8 cellular contexts compared by ENCODE assay signal in the genomic region with DNA sequence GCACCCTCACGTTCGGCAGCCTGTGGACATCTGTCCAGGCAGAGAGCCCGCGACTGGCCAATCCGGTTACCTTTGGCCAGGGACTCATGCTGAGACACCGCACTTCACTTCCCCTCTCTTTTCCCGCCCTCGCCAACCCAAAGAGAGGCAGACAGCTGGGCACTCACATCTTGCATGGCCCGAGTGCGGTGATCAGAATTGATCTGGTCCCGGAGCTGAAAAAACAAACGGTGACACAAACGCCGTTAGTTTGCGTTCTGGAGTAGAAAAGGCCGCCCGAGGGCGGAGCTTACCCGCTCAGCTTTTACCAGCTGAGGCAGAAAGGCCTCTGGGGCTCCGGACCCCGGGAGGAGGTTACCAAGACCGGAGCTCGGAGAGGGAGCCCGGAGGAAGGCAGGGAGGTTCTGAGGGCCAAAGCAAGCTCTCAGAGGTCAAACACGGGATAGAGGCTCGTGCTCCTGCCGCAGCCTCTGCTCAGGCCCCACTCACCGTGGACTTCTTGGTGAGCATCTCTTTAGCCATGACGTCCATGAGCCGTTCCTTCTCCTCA. TPM values are rescaled to one million over a fixed set of nuclear protein-coding genes. Genes with fewer than 3 reads are reported as not detected.
DNase-seq lines count a peak whose midpoint lies in the region; TF ChIP-seq lines count a peak whose summit lies in the region.

No MANE protein-coding gene starts in this region.

- peak overlapping the region; percentile 10 for H4K12ac ChIP-seq in trophoblast cell (ENCODE audit: low read depth, low read length)

- H3K36me3 ChIP-seq in HEK293 (ENCODE audit: control insufficient read depth in 2 of 2, insufficient read depth in 1 of 2, low read length in 2 of 2) (peaks cover 25 to 41% of the 10 kb centered on the region in 2 experiments), trophoblast cell (ENCODE audit: control insufficient read depth in 1 of 2, insufficient read depth in 2 of 2, low read length in 2 of 2) (peaks cover 16 to 29% of the 10 kb centered on the region in 2 experiments)

- POLR2A ChIA-PET in HEK293 (lab: Yijun Ruan, JAX), result interaction anchor here (1.3 to 2.2 kb wide), 3 partner anchors 11 to 24 kb away, joined by 3 to 9 read pairs (median 9); a partner anchor contains a TSS

- WGBS in trophoblast cell (ENCODE audit: extremely low coverage, insufficient coverage, insufficient read length), result no CpG with 5 or more reads among the region's 30 CpGs

- peak overlapping the region; percentile 2 for H2BK120ac ChIP-seq in trophoblast cell (ENCODE audit: insufficient read depth, low read length, poor library complexity)

- H3K4ac ChIP-seq in trophoblast cell (ENCODE audit: low read depth, low read length), result peak overlapping the region; percentile 9

- CTCF ChIA-PET in HEK293 (lab: Yijun Ruan, JAX), result interaction anchor here (0.6 to 3.6 kb wide), 14 partner anchors 10 to 870 kb away, joined by 3 to 21 read pairs (median 4); a partner anchor contains a TSS

- peak overlapping the region; percentile 92 for H3K4me2 ChIP-seq in trophoblast cell (ENCODE audit: low read length)

- peaks cover 7% of the 10 kb centered on the region for H3K79me1 ChIP-seq in trophoblast cell (ENCODE audit: low read length)

- H3K4me3 ChIP-seq in HEK293 (ENCODE audit: low read depth, low read length), result peak overlapping the region; percentile 76
- H3K4me3 ChIP-seq in trophoblast cell (ENCODE audit: low read depth, low read length), result peak overlapping the region; percentile 93

- DNase-seq in NCI-H1417 (lab: John Stamatoyannopoulos, UW) (peak; percentile 51 to 74 (median 59)), NCI-H1417 treated with DMSO at 0.1 percent for 48 hours (lab: John Stamatoyannopoulos, UW) (no peak), NCI-H2029 (lab: John Stamatoyannopoulos, UW) (peak; percentile 80), germinal center (ENCODE audit: low spot score) (peak; percentile 53), trophoblast cell (peak in 1 of 2 donors; percentile 50), NCI-H1048 (lab: John Stamatoyannopoulos, UW) (no peak)
- peak; percentile 21 for DNase-seq in activated effector memory CD4-positive, alpha-beta T cell treated with Interleukin-2 at 50 U/mL for 16 hours

- H2BK12ac ChIP-seq in trophoblast cell (ENCODE audit: low read length), result no peak overlapping the region

- peak overlapping the region; percentile 2 for H2AFZ ChIP-seq in trophoblast cell (ENCODE audit: insufficient read depth, low read length, poor library complexity)

- H3K23ac ChIP-seq in trophoblast cell (ENCODE audit: low read length), result no peak overlapping the region

- TF ChIP-seq CTCF in HEK293 (tag by site-specific recombination; IDR thresholded peaks at IDR 0.05), result no peak

- H3K4me1 ChIP-seq in HEK293 (ENCODE audit: control insufficient read depth, insufficient read depth, low read length) (peaks cover 3% of the 10 kb centered on the region; the same call in 1 of the 2 replicates), trophoblast cell (ENCODE audit: control insufficient read depth in 1 of 2, insufficient read depth in 2 of 2, low read length in 2 of 2) (peaks cover 2 to 3% of the 10 kb centered on the region in 2 experiments)

- peaks cover 4% of the 10 kb centered on the region for H3K79me2 ChIP-seq in trophoblast cell (ENCODE audit: control insufficient read depth, insufficient read depth, low read length, poor library complexity)

- H3K27ac ChIP-seq in HEK293 (ENCODE audit: extremely low read depth, low read depth, low read length) (peak overlapping the region; percentile 46; the same call in 1 of the 2 replicates), trophoblast cell (ENCODE audit: low read depth, low read length) (peak overlapping the region; percentile 9)

- H3K9me3 ChIP-seq in HEK293 (ENCODE audit: control insufficient read depth, insufficient read depth, low read depth, low read length), result no peaks in the 10 kb centered on the region
- H3K9me3 ChIP-seq in trophoblast cell (ENCODE audit: insufficient read depth, low read depth, low read length), result no peaks in the 10 kb centered on the region

- H3K9ac ChIP-seq in trophoblast cell (ENCODE audit: low read length), result peak overlapping the region; percentile 86

- no peaks in the 10 kb centered on the region for H3K27me3 ChIP-seq in trophoblast cell (ENCODE audit: insufficient read depth, low read length)

- peak overlapping the region; percentile 16 for H2AK5ac ChIP-seq in trophoblast cell (ENCODE audit: low read length)

- H2BK5ac ChIP-seq in trophoblast cell (ENCODE audit: low read depth, low read length, poor library complexity), result peak overlapping the region; percentile 2

- H3K18ac ChIP-seq in trophoblast cell (ENCODE audit: low read length), result peak overlapping the region; percentile 7

- peak overlapping the region; percentile 39 for H4K8ac ChIP-seq in trophoblast cell (ENCODE audit: low read depth, low read length)

- H4K91ac ChIP-seq in trophoblast cell (ENCODE audit: low read depth, low read length), result peak overlapping the region; percentile 16

- peak overlapping the region; percentile 2 for H3K14ac ChIP-seq in trophoblast cell (ENCODE audit: low read length)

TF ChIP-seq in HEK293, 187 proteins besides CTCF, POLR2A, EP300 and RAD21:
- TF ChIP-seq ZNF335 (tag by site-specific recombination; conservative IDR thresholded peaks at IDR 0.05) (peak; percentile 57), ZSCAN23 (tag by site-specific recombination; IDR thresholded peaks at IDR 0.05) (no peak)

RNA-seq across cellular contexts. Expression of a gene that starts 0.4 kb away (rescaled TPM):
- 33.9 and 37.1 TPM in 2 replicates for polyA plus RNA-seq in trophoblast cell (2013)

RNA-seq across cellular contexts. Expression of a gene that starts 15.9 kb away (rescaled TPM):
- polyA plus RNA-seq in trophoblast cell (2013), result 56.9 and 57.3 TPM in 2 replicates

RNA-seq across cellular contexts. Expression of a gene that starts 23.1 kb away (rescaled TPM):
- 56.4 and 56.8 TPM in 2 replicates for polyA plus RNA-seq in trophoblast cell (2013)

RNA-seq across cellular contexts. Expression of a gene that starts 42.6 kb away (rescaled TPM):
- 9.0 TPM in 2 replicates for polyA plus RNA-seq in trophoblast cell (2013)

RNA-seq across cellular contexts. Expression of a gene that starts 57.1 kb away (rescaled TPM):
- polyA plus RNA-seq in trophoblast cell (2013), result 0.44 and 0.46 TPM in 2 replicates

Comparison
In these comparisons a context has a peak if more than half of its experiments do, and no peak if none do; other contexts are left out.
1. DNase-seq: peak in NCI-H1417 (3 of 3), NCI-H2029 (single experiment), activated effector memory CD4-positive, alpha-beta T cell treated with Interleukin-2 at 50 U/mL for 16 hours (single experiment) and germinal center (single experiment); none in NCI-H1417 treated with DMSO at 0.1 percent for 48 hours (single experiment) and NCI-H1048 (single experiment).